In the genomic region with DNA sequence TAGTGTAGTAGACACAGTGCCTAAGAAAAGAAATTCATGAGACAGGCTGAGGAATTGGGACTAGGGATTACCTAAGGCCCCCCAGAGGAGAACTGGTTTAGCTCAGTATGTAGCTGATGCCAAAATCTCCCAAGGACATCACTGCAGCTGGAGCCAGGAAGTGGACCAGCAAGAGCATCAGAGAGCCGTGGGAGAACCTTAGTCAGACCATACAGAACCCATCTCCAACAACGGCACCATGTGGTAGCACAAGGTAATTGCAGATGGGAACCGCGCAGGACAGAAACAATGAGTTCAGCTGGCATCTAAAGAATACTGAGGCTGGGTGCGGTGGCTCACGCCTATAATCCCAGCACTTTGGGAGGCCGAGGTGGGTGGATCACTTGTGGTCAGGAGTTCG, we compare ENCODE assay signal across 10 cellular contexts.
DNase-seq lines count a peak whose midpoint lies in the region; TF ChIP-seq lines count a peak whose summit lies in the region.
"Had no signal": no experiment of that assay in that cellular context is flagged by ENCODE, and none has a peak within 500 bp of the region (broad histone marks: within the 10 kb centered on the region; RNA-seq: fewer than 3 reads in every experiment).

No MANE protein-coding gene starts in this region.

- no peaks in the 10 kb centered on the region for H3K36me3 Mint-ChIP-seq in activated CD4-positive, alpha-beta memory T cell treated with anti-CD3 and anti-CD28 coated beads for 36 hours
- no peaks in the 10 kb centered on the region for H3K36me3 Mint-ChIP-seq in activated CD4-positive, alpha-beta memory T cell treated with anti-CD3 and anti-CD28 coated beads, Interleukin-2, amount 10 ng/mL, durations not matched to agents 7 days and 5 days (ENCODE audit: low read depth)
- H3K36me3 Mint-ChIP-seq: mesothelial cell of epicardium had no signal

- CTCF ChIA-PET in activated CD4-positive, alpha-beta memory T cell treated with anti-CD3 and anti-CD28 coated beads for 36 hours (lab: Charles Lee) = no interaction called here
- CTCF ChIA-PET in activated CD4-positive, alpha-beta memory T cell treated with anti-CD3 and anti-CD28 coated beads, Interleukin-2, amount 10 ng/mL, durations not matched to agents 7 days and 5 days (lab: Charles Lee) = no interaction called here

- H3K27ac Mint-ChIP-seq in activated CD4-positive, alpha-beta memory T cell treated with anti-CD3 and anti-CD28 coated beads for 36 hours = no peak overlapping the region
- H3K27ac Mint-ChIP-seq in activated CD4-positive, alpha-beta memory T cell treated with anti-CD3 and anti-CD28 coated beads, Interleukin-2, amount 10 ng/mL, durations not matched to agents 7 days and 5 days = no peak overlapping the region
- H3K27ac Mint-ChIP-seq: mesothelial cell of epicardium had no signal

- no peaks in the 10 kb centered on the region for H3K27me3 Mint-ChIP-seq in activated CD4-positive, alpha-beta memory T cell treated with anti-CD3 and anti-CD28 coated beads for 36 hours
- no peaks in the 10 kb centered on the region for H3K27me3 Mint-ChIP-seq in activated CD4-positive, alpha-beta memory T cell treated with anti-CD3 and anti-CD28 coated beads, Interleukin-2, amount 10 ng/mL, durations not matched to agents 7 days and 5 days

- POLR2A ChIA-PET in activated CD4-positive, alpha-beta memory T cell treated with anti-CD3 and anti-CD28 coated beads for 36 hours (lab: Charles Lee) = interaction anchor here (0.8 kb wide), 1 partner anchor 1658 kb away, joined by 3 read pairs; no protein-coding TSS in a partner anchor
- POLR2A ChIA-PET in activated CD4-positive, alpha-beta memory T cell treated with anti-CD3 and anti-CD28 coated beads, Interleukin-2, amount 10 ng/mL, durations not matched to agents 7 days and 5 days (lab: Charles Lee) = no interaction called here

- H3K9me3 Mint-ChIP-seq in activated CD4-positive, alpha-beta memory T cell treated with anti-CD3 and anti-CD28 coated beads for 36 hours = peaks cover 20% of the 10 kb centered on the region
- H3K9me3 Mint-ChIP-seq in activated CD4-positive, alpha-beta memory T cell treated with anti-CD3 and anti-CD28 coated beads, Interleukin-2, amount 10 ng/mL, durations not matched to agents 7 days and 5 days = peaks cover 5% of the 10 kb centered on the region

- peak; percentile 44 for TF ChIP-seq CTCF in retinal pigment epithelial cell (conservative IDR thresholded peaks at IDR 0.05; ENCODE audit: low read depth, low read length)
- no peak for TF ChIP-seq CTCF in colonic mucosa (IDR thresholded peaks at IDR 0.05)

- intact Hi-C loops in activated CD4-positive, alpha-beta memory T cell treated with anti-CD3 and anti-CD28 coated beads for 36 hours (cut with micrococcal nuclease) = no loop called here
- intact Hi-C loops in colonic mucosa (cut with DNase I) = no loop called here

- H3K4me3 Mint-ChIP-seq in activated CD4-positive, alpha-beta memory T cell treated with anti-CD3 and anti-CD28 coated beads for 36 hours = no peak overlapping the region
- H3K4me3 Mint-ChIP-seq in activated CD4-positive, alpha-beta memory T cell treated with anti-CD3 and anti-CD28 coated beads, Interleukin-2, amount 10 ng/mL, durations not matched to agents 7 days and 5 days = no peak overlapping the region
- H3K4me3 Mint-ChIP-seq: mesothelial cell of epicardium had no signal

- no peaks in the 10 kb centered on the region for H3K9me3 ChIP-seq in colonic mucosa

- peak; percentile 16 for DNase-seq in activated CD4-positive, alpha-beta memory T cell treated with anti-CD3 and anti-CD28 coated beads for 36 hours
- DNase-seq in activated CD4-positive, alpha-beta memory T cell treated with anti-CD3 and anti-CD28 coated beads, Interleukin-2, amount 10 ng/mL, durations not matched to agents 7 days and 5 days = no peak
- DNase-seq in NCI-H146 treated with DMSO at 0.1 percent for 48 hours (lab: John Stamatoyannopoulos, UW; ENCODE audit: unreplicated experiment) (peak; percentile 4), ecto neural progenitor cell (ENCODE audit: low spot score) (peak; percentile 61), retinal pigment epithelial cell (ENCODE audit: low read depth) (no peak), amniotic stem cell (lab: John Stamatoyannopoulos, UW) (no peak), COLO829 (ENCODE audit: low spot score) (no peak), colonic mucosa (no peak)

- no peak overlapping the region for H3K9ac ChIP-seq in colonic mucosa (ENCODE audit: low read depth in 2 of 2, low read length in 2 of 2)
- H3K9ac ChIP-seq: BLaER1 treated with 17β-estradiol and CSF1 and Interleukin-3, amounts not matched to agents 10 nM and 100 nM had no signal

- no peaks in the 10 kb centered on the region for H3K4me1 ChIP-seq in colonic mucosa

- no peaks in the 10 kb centered on the region for H3K4me1 Mint-ChIP-seq in activated CD4-positive, alpha-beta memory T cell treated with anti-CD3 and anti-CD28 coated beads for 36 hours (ENCODE audit: low read depth)
- H3K4me1 Mint-ChIP-seq in activated CD4-positive, alpha-beta memory T cell treated with anti-CD3 and anti-CD28 coated beads, Interleukin-2, amount 10 ng/mL, durations not matched to agents 7 days and 5 days = no peaks in the 10 kb centered on the region
- H3K4me1 Mint-ChIP-seq: mesothelial cell of epicardium had no signal

- no peaks in the 10 kb centered on the region for H3K36me3 ChIP-seq in colonic mucosa
- H3K36me3 ChIP-seq: BLaER1 treated with 17β-estradiol and CSF1 and Interleukin-3, amounts not matched to agents 10 nM and 100 nM had no signal

- H3K27me3 ChIP-seq in colonic mucosa = no peaks in the 10 kb centered on the region
- H3K27me3 ChIP-seq: BLaER1 treated with 17β-estradiol and CSF1 and Interleukin-3, amounts not matched to agents 10 nM and 100 nM had no signal

- H3K27ac ChIP-seq in colonic mucosa = no peak overlapping the region

- H3K4me3 ChIP-seq in retinal pigment epithelial cell (ENCODE audit: low read length) (no peak overlapping the region), colonic mucosa (no peak overlapping the region)
- H3K4me3 ChIP-seq: BLaER1 treated with 17β-estradiol and CSF1 and Interleukin-3, amounts not matched to agents 10 nM and 100 nM had no signal

Comparison
In these comparisons a context has a peak if more than half of its experiments do, and no peak if none do; other contexts are left out.
1. DNase-seq: peak in activated CD4-positive, alpha-beta memory T cell treated with anti-CD3 and anti-CD28 coated beads for 36 hours (single experiment), NCI-H146 treated with DMSO at 0.1 percent for 48 hours (single experiment) and ecto neural progenitor cell (single experiment); none in activated CD4-positive, alpha-beta memory T cell treated with anti-CD3 and anti-CD28 coated beads, Interleukin-2, amount 10 ng/mL, durations not matched to agents 7 days and 5 days (single experiment), retinal pigment epithelial cell (single experiment), amniotic stem cell (single experiment), COLO829 (single experiment) and colonic mucosa (single experiment).